In genomic region chr20:39049684-39050554, GRCh38 we compare ENCODE assay signal across 9 cellular contexts.
DNase-seq lines count a peak whose midpoint lies in the region; ATAC-seq, FAIRE-seq and TF ChIP-seq lines count a peak whose summit lies in the region.
"Had no signal": no experiment of that assay in that cellular context is flagged by ENCODE, and none has a peak within 500 bp of the region (broad histone marks: within the 10 kb centered on the region; RNA-seq: fewer than 3 reads in every experiment).

No MANE protein-coding gene starts in this region.

- H3K27me3 ChIP-seq in BLaER1 treated with 17β-estradiol and CSF1 and Interleukin-3, amounts not matched to agents 10 nM and 100 nM, result no peaks in the 10 kb centered on the region
- no peaks in the 10 kb centered on the region for H3K27me3 ChIP-seq in endothelial cell of umbilical vein (ENCODE audit: control insufficient read depth in 2 of 2, insufficient read depth in 2 of 2, low read length in 2 of 2)

- POLR2A ChIA-PET in endothelial cell of umbilical vein (lab: Charles Lee), result interaction anchor here (0.9 to 1.0 kb wide), 2 partner anchors 123 to 124 kb away, joined by 3 read pairs; partner anchors contain the start of gene FAM83D

- H3K4me3 ChIP-seq in BLaER1 treated with 17β-estradiol and CSF1 and Interleukin-3, amounts not matched to agents 10 nM and 100 nM, result peak overlapping the region; percentile 64 to 88 (median 70)
- peak overlapping the region in 2 of 3 experiments; percentile 36 to 63 for H3K4me3 ChIP-seq in endothelial cell of umbilical vein (replicated peaks in 1 of 3; ENCODE audit: insufficient read depth in 1 of 3, low read depth in 1 of 3, low read length in 3 of 3)

- peak; percentile 77 for ATAC-seq in HG03460 (IDR thresholded peaks at IDR 0.05; ENCODE audit: unreplicated experiment)

- peak; percentile 64 for TF ChIP-seq POLR2A in GM19193 (IDR thresholded peaks at IDR 0.05; ENCODE audit: extremely low read depth, insufficient read depth, insufficient read length)
- peak; percentile 64 for TF ChIP-seq POLR2A in endothelial cell of umbilical vein (IDR thresholded peaks at IDR 0.05; ENCODE audit: low read depth, low read length)

- no peaks in the 10 kb centered on the region for H3K9me1 ChIP-seq in endothelial cell of umbilical vein (replicated peaks; ENCODE audit: control insufficient read depth, extremely low read depth, insufficient read depth, low read length)

- peak; percentile 97 to 98 for TF ChIP-seq CTCF in endothelial cell of umbilical vein (IDR thresholded peaks at IDR 0.05; ENCODE audit: extremely low read depth in 1 of 2, insufficient read depth in 1 of 2, low read depth in 1 of 2, low read length in 2 of 2)

- H3K79me2 ChIP-seq in endothelial cell of umbilical vein (ENCODE audit: control insufficient read depth, insufficient read depth, low read length), result no peaks in the 10 kb centered on the region

- no TSS peak for BruUV-seq in endothelial cell of umbilical vein (replicated peaks; lab: Mats Ljungman, UMichigan)

- dilution Hi-C loops in endothelial cell of umbilical vein (cut with MboI; ENCODE audit: extremely low pct_ligation_motif_present, low sequenced_read_pairs), result no loop called here

- peak overlapping the region; percentile 81 for H2AFZ ChIP-seq in endothelial cell of umbilical vein (ENCODE audit: low read depth, low read length)

- peak overlapping the region; percentile 64 to 84 (median 74); a peak in 21 of 22 replicates for H3K27ac ChIP-seq in BLaER1 treated with 17β-estradiol and CSF1 and Interleukin-3, amounts not matched to agents 10 nM and 100 nM
- H3K27ac ChIP-seq in endothelial cell of umbilical vein (ENCODE audit: insufficient read depth, low read depth, low read length), result no peak overlapping the region
- H3K27ac ChIP-seq: epithelial cell of prostate had no signal

- peak; percentile 71 for FAIRE-seq in endothelial cell of umbilical vein (lab: Jason Lieb, UNC)

- peak overlapping the region; percentile 85 to 98 (median 93) for H3K4me2 ChIP-seq in BLaER1 treated with 17β-estradiol and CSF1 and Interleukin-3, amounts not matched to agents 10 nM and 100 nM
- H3K4me2 ChIP-seq in endothelial cell of umbilical vein (ENCODE audit: insufficient read depth, low read length), result peak overlapping the region; percentile 53

- DNase-seq in NOMO-1 (lab: John Stamatoyannopoulos, UW; ENCODE audit: unreplicated experiment in 2 of 2), result peak; percentile 17 to 66
- DNase-seq in activated CD8-positive, alpha-beta memory T cell treated with anti-CD3 and anti-CD28 coated beads, Interleukin-2, amount 50 U/mL, for 24 hours (ENCODE audit: extremely low read depth), result peak; percentile 14
- peak; percentile 75 for DNase-seq in endothelial cell of umbilical vein (ENCODE audit: low read depth, low spot score)
- DNase-seq in middle frontal gyrus (ENCODE audit: extremely low spot score, low spot score), result peak; percentile 78
- DNase-seq in stimulated activated CD8-positive, alpha-beta memory T cell treated with anti-CD3 and anti-CD28 coated beads, Interleukin-2, amount 100 ng/mL, for 48 hours (ENCODE audit: low read depth in 2 of 2), result peak; percentile 68 to 72

- CTCF ChIA-PET in endothelial cell of umbilical vein (lab: Charles Lee), result interaction anchor here (0.6 to 5.3 kb wide), 40 partner anchors 7 to 1916 kb away, joined by 3 to 143 read pairs (median 5); partner anchors contain the start of genes DHX35, FAM83D and MAFB

- peak overlapping the region; percentile 72 to 84 (median 82) for H3K9ac ChIP-seq in BLaER1 treated with 17β-estradiol and CSF1 and Interleukin-3, amounts not matched to agents 10 nM and 100 nM
- peak overlapping the region; percentile 44 for H3K9ac ChIP-seq in endothelial cell of umbilical vein (replicated peaks; ENCODE audit: extremely low read depth, insufficient read depth, low read length)

- H3K4me1 ChIP-seq in BLaER1 treated with 17β-estradiol and CSF1 and Interleukin-3, amounts not matched to agents 10 nM and 100 nM, result peaks cover 0 to 14% (median 10%) of the 10 kb centered on the region in 10 experiments; a peak in 14 of 20 replicates
- peaks cover 3% of the 10 kb centered on the region for H3K4me1 ChIP-seq in endothelial cell of umbilical vein (ENCODE audit: control insufficient read depth, extremely low read depth, insufficient read depth, low read length)

- intact Hi-C loops in endothelial cell of umbilical vein (cut with micrococcal nuclease), result loop anchor here (1.0 to 5.0 kb wide), 5 partner anchors 31 to 323 kb away; partner anchors contain the start of gene ACTR5

- 0 out of 22 replicates have a peak, but pooled peaks cover 0 to 4% (median 0%) of the 10 kb centered on the region in 11 experiments for H4K20me1 ChIP-seq in BLaER1 treated with 17β-estradiol and CSF1 and Interleukin-3, amounts not matched to agents 10 nM and 100 nM
- no peaks in the 10 kb centered on the region for H4K20me1 ChIP-seq in endothelial cell of umbilical vein (replicated peaks; ENCODE audit: control insufficient read depth, extremely low read depth, insufficient read depth, low read length)

- no peaks in the 10 kb centered on the region for H3K9me3 ChIP-seq in BLaER1 treated with 17β-estradiol and CSF1 and Interleukin-3, amounts not matched to agents 10 nM and 100 nM (replicated peaks in 1 of 11)
- no peaks in the 10 kb centered on the region for H3K9me3 ChIP-seq in endothelial cell of umbilical vein (replicated peaks; ENCODE audit: control insufficient read depth, insufficient read depth, low read length)

- H3K36me3 ChIP-seq in BLaER1 treated with 17β-estradiol and CSF1 and Interleukin-3, amounts not matched to agents 10 nM and 100 nM, result no peaks in the 10 kb centered on the region
- H3K36me3 ChIP-seq in endothelial cell of umbilical vein (ENCODE audit: control insufficient read depth in 2 of 2, extremely low read depth in 1 of 2, insufficient read depth in 2 of 2, low read length in 2 of 2), result no peaks in the 10 kb centered on the region

TF ChIP-seq in endothelial cell of umbilical vein, 7 proteins besides CTCF, POLR2A, EP300 and RAD21:
- no peak for TF ChIP-seq GATA2 (IDR thresholded peaks at IDR 0.05; ENCODE audit: insufficient read depth, insufficient read length, low read depth, low read length)
- peak; percentile 25 for TF ChIP-seq POLR2AphosphoS5 (IDR thresholded peaks at IDR 0.05; ENCODE audit: insufficient read depth, low read depth, low read length)
TF ChIP-seq in endothelial cell of umbilical vein: peak in this region for 1.

Comparison
In these comparisons a context has a peak if more than half of its experiments do, and no peak if none do; other contexts are left out.
1. DNase-seq: peak in every context shown above with its lines; median percentile 78 in middle frontal gyrus; 75 in endothelial cell of umbilical vein; 70 in stimulated activated CD8-positive, alpha-beta memory T cell treated with anti-CD3 and anti-CD28 coated beads, Interleukin-2, amount 100 ng/mL, for 48 hours; 42 in NOMO-1; 14 in activated CD8-positive, alpha-beta memory T cell treated with anti-CD3 and anti-CD28 coated beads, Interleukin-2, amount 50 U/mL, for 24 hours.